Comparison of ENCODE assay signal across 8 cellular contexts in genomic region chr19:46661735-46662592, GRCh38. TPM values are rescaled to one million over a fixed set of nuclear protein-coding genes. Genes with fewer than 3 reads are reported as not detected.
DNase-seq lines count a peak whose midpoint lies in the region; ATAC-seq lines count a peak whose summit lies in the region.

No MANE protein-coding gene starts in this region.

- DNase-seq in C1 segment of cervical spinal cord (lab: John Stamatoyannopoulos, UW): peak in 13 of 14 donors; percentile 39 to 84 (median 78)
- peak; percentile 38 for DNase-seq in NCI-H524 treated with DMSO at 0.1 percent for 48 hours (lab: John Stamatoyannopoulos, UW)
- peak; percentile 73 for DNase-seq in activated CD4-positive, alpha-beta T cell treated with anti-CD3 and anti-CD28 coated beads, Interleukin-2, amount 50 U/mL, for 1 hour
- DNase-seq in dedifferentiated amniotic fluid mesenchymal stem cell (ENCODE audit: extremely low spot score): peak; percentile 91
- DNase-seq in left lobe of liver (ENCODE audit: low spot score): peak; percentile 76
- DNase-seq in stimulated activated CD4-positive, alpha-beta T cell treated with anti-CD3 and anti-CD28 coated beads, Interleukin-1b, Interleukin-23, amount 100 ng/mL, for 4 hours (ENCODE audit: low read depth in 2 of 2): peak; percentile 59 to 64

- ATAC-seq in HG02642 (IDR thresholded peaks at IDR 0.05; ENCODE audit: poor library complexity, unreplicated experiment): peak; percentile 17
- peak; percentile 71 for ATAC-seq in left lobe of liver
- ATAC-seq in HG03469 (IDR thresholded peaks at IDR 0.05; ENCODE audit: unreplicated experiment): no peak

RNA-seq across cellular contexts. Expression of gene DACT3, which starts 1.0 kb away (rescaled TPM):
- 1.2 TPM for total RNA-seq in left lobe of liver

RNA-seq across cellular contexts. Expression of gene GNG8, which starts 26.0 kb away (rescaled TPM):
- total RNA-seq in left lobe of liver: not detected

RNA-seq across cellular contexts. Expression of gene PTGIR, which starts 37.1 kb away (rescaled TPM):
- total RNA-seq in left lobe of liver: 3.0 TPM

RNA-seq across cellular contexts. Expression of gene PRKD2, which starts 55.0 kb away (rescaled TPM):
- total RNA-seq in left lobe of liver: 13.7 TPM

Comparison
In these comparisons a context has a peak if more than half of its experiments do, and no peak if none do; other contexts are left out.
1. DNase-seq: peak in every context shown above with its lines; median percentile 91 in dedifferentiated amniotic fluid mesenchymal stem cell; 78 in C1 segment of cervical spinal cord; 76 in left lobe of liver; 73 in activated CD4-positive, alpha-beta T cell treated with anti-CD3 and anti-CD28 coated beads, Interleukin-2, amount 50 U/mL, for 1 hour; 62 in stimulated activated CD4-positive, alpha-beta T cell treated with anti-CD3 and anti-CD28 coated beads, Interleukin-1b, Interleukin-23, amount 100 ng/mL, for 4 hours; 38 in NCI-H524 treated with DMSO at 0.1 percent for 48 hours.